Comparison of ENCODE assay signal across 8 cellular contexts in the genomic region with DNA sequence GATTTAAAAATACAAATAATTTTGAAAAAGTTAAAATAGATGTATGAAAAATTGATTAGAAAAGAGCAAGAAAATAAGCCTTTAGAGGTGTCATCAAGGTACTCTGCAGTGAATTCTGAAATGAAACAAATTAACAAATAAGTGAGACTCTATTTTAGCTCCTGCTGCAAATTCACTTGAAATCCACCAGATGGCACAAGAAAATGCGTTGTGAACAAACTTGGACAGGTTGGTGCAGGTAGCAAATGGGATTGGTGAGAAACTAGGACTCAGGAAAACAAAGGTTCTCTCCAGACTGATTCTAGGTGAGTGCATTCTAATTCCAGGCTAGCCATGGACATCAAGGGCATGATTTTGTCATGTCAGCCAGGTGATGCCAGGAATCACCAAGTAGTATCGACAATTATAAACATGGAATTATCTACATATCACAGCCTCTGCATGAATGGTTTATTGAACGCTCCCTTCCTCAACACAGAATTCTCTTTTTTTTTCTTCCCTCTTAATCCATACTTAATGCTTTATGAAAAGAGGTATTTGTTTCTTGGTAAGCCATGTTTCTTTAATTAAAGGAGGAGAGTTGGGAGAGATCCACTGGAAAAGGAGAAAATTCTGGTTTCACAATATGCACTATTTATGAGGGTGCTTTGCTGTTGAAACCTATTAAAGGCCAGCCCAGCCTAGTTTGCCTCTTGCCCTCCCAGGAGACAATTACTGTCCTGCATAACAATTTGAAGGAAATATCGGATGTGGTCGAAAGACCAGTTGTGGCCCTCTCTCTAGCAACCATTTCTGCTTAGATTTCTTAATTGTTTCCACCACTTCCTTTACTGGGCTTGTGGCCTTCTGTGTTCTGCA.
A peak's percentile ranks its signal among the peaks of the same experiment; 100 is the strongest.
DNase-seq lines count a peak whose midpoint lies in the region; ATAC-seq, FAIRE-seq and TF ChIP-seq lines count a peak whose summit lies in the region.

No MANE protein-coding gene starts in this region.

- in situ Hi-C loops in GM12878 (cut with MboI) = no loop called here

- intact Hi-C loops in GM12878 (cut with micrococcal nuclease; ENCODE audit: unreplicated experiment) = loop anchor here (1.0 to 2.0 kb wide), 6 partner anchors 35 to 666 kb away; no protein-coding TSS in a partner anchor

- FAIRE-seq in GM12878 (lab: Jason Lieb, UNC) = peak; percentile 31

- TF ChIP-seq POLR2A in GM12878 (IDR thresholded peaks at IDR 0.05; ENCODE audit: low read depth, low read length) = no peak

- H3K4me1 ChIP-seq in GM12878 (ENCODE audit: control insufficient read depth, insufficient read depth, low read length) = no peaks in the 10 kb centered on the region

- no peaks in the 10 kb centered on the region for H3K36me3 ChIP-seq in GM12878 (ENCODE audit: control insufficient read depth in 2 of 2, insufficient read depth in 2 of 2, low read length in 1 of 2)

- H3K27ac ChIP-seq in GM12878 (ENCODE audit: control insufficient read depth, insufficient read depth) = no peak overlapping the region

- H3K9ac ChIP-seq in GM12878 (ENCODE audit: control insufficient read depth, insufficient read depth, low read length) = no peak overlapping the region

- no peak overlapping the region for H2AFZ ChIP-seq in GM12878 (ENCODE audit: control insufficient read depth, low read depth, low read length)

- no peak overlapping the region for H3K4me3 ChIP-seq in GM12878

- TF ChIP-seq EP300 in GM12878 (IDR thresholded peaks at IDR 0.05; ENCODE audit: borderline replicate concordance in 1 of 2, control insufficient read depth in 1 of 2, low read depth in 2 of 2, low read length in 2 of 2) = no peak

- SMC1A ChIA-PET in GM12878 (lab: Charles Lee; ENCODE audit: uncharacterized antibody, unreplicated experiment) = interaction anchor here (0.6 to 3.2 kb wide), 38 partner anchors 11 to 1168 kb away, joined by 3 to 33 read pairs (median 4); partner anchors contain the start of gene EGR2

- TF ChIP-seq RAD21 in GM12878 (IDR thresholded peaks at IDR 0.05; ENCODE audit: insufficient read depth, low read depth, low read length) = peak; percentile 94

- H3K27me3 ChIP-seq in GM12878 (replicated peaks in 1 of 2; ENCODE audit: control insufficient read depth in 2 of 2, insufficient read depth in 2 of 2, low read length in 1 of 2) = no peaks in the 10 kb centered on the region; a peak in 1 of 4 replicates

- H3K9me3 ChIP-seq in GM12878 (replicated peaks; ENCODE audit: control insufficient read depth, insufficient read depth, low read length) = no peaks in the 10 kb centered on the region

- RAD21 ChIA-PET in GM12878 (lab: Charles Lee; ENCODE audit: unreplicated experiment) = interaction anchor here (0.6 to 3.0 kb wide), 30 partner anchors 9 to 665 kb away, joined by 3 to 44 read pairs (median 4); partner anchors contain the start of gene NRBF2

- peak; percentile 26 for DNase-seq in NCI-H1105 treated with DMSO at 0.1 percent for 48 hours (lab: John Stamatoyannopoulos, UW)
- no peak for DNase-seq in NCI-H1105 (lab: John Stamatoyannopoulos, UW)
- DNase-seq in LoVo (ENCODE audit: low spot score) = peak; percentile 15
- peak; percentile 25 for DNase-seq in GM12878 (ENCODE audit: low read depth, low spot score)
- peak; percentile 63 for DNase-seq in left kidney (ENCODE audit: low read depth, low spot score)
- no peak for DNase-seq in activated naive CD4-positive, alpha-beta T cell treated with Interleukin-2 at 50 U/mL for 16 hours
- no peak for DNase-seq in activated naive CD4-positive, alpha-beta T cell treated with anti-CD3 and anti-CD28 coated beads, Interleukin-2, amount 50 U/mL, for 16 hours

- ATAC-seq in GM12878 (peak; percentile 75), GM19351 (IDR thresholded peaks at IDR 0.05; ENCODE audit: unreplicated experiment) (no peak)

- no TSS peak for BruUV-seq in GM12878 (replicated peaks; lab: Mats Ljungman, UMichigan)

- TF ChIP-seq CTCF in GM12878 (IDR thresholded peaks at IDR 0.05 in 2 of 3, conservative IDR thresholded peaks at IDR 0.05 in 1 of 3; ENCODE audit: control insufficient read depth in 2 of 3, extremely low read depth in 1 of 3, insufficient read depth in 1 of 3, low read depth in 3 of 3, low read length in 3 of 3) = peak; percentile 56 to 71 (median 71); a peak in 5 of 6 replicates

- no peaks in the 10 kb centered on the region for H4K20me1 ChIP-seq in GM12878 (ENCODE audit: control insufficient read depth, insufficient read depth)

- no peak overlapping the region for H3K4me2 ChIP-seq in GM12878 (ENCODE audit: control insufficient read depth, insufficient read depth)

- CTCF ChIA-PET in GM12878 (lab: Yijun Ruan, JAX) = interaction anchor here (0.7 to 4.3 kb wide), 42 partner anchors 9 to 675 kb away, joined by 3 to 36 read pairs (median 4); no protein-coding TSS in a partner anchor

- H3K79me2 ChIP-seq in GM12878 (ENCODE audit: control insufficient read depth, insufficient read depth, low read length) = no peaks in the 10 kb centered on the region

- POLR2A ChIA-PET in GM12878 (lab: Charles Lee) = interaction anchor here (0.7 kb wide), 1 partner anchor 101 kb away, joined by 3 read pairs; no protein-coding TSS in a partner anchor

- WGBS in GM12878 (ENCODE audit: insufficient coverage, insufficient replicate concordance, low lambda C conversion rate, missing lambda C conversion rate) = 65% methylated on average over 5 of the region's 5 CpGs

TF ChIP-seq in GM12878, 131 proteins besides CTCF, POLR2A, EP300 and RAD21 (continues in another document):
- TF ChIP-seq SMC3 (IDR thresholded peaks at IDR 0.05; ENCODE audit: borderline replicate concordance, low read length) (peak; percentile 85), CBFB (IDR thresholded peaks at IDR 0.05; ENCODE audit: low read depth) (no peak), IKZF1 (conservative IDR thresholded peaks at IDR 0.05) (peak; percentile 29), RBBP5 (conservative IDR thresholded peaks at IDR 0.05) (no peak), ZZZ3 (IDR thresholded peaks at IDR 0.05; ENCODE audit: control insufficient read depth, insufficient read length, low read depth) (no peak), YY1 (IDR thresholded peaks at IDR 0.05; ENCODE audit: low read depth, low read length) (0 out of 2 replicates have a peak, but pooled peaks have one; percentile 12), POU2F2 (IDR thresholded peaks at IDR 0.05; ENCODE audit: borderline replicate concordance, low read depth, low read length) (no peak; the same call in 2 of the 3 replicates), CHD1 (IDR thresholded peaks at IDR 0.05; ENCODE audit: low read depth, low read length) (no peak), SMAD5 (IDR thresholded peaks at IDR 0.05; ENCODE audit: low read depth) (no peak)
- TF ChIP-seq, protein P1, sequence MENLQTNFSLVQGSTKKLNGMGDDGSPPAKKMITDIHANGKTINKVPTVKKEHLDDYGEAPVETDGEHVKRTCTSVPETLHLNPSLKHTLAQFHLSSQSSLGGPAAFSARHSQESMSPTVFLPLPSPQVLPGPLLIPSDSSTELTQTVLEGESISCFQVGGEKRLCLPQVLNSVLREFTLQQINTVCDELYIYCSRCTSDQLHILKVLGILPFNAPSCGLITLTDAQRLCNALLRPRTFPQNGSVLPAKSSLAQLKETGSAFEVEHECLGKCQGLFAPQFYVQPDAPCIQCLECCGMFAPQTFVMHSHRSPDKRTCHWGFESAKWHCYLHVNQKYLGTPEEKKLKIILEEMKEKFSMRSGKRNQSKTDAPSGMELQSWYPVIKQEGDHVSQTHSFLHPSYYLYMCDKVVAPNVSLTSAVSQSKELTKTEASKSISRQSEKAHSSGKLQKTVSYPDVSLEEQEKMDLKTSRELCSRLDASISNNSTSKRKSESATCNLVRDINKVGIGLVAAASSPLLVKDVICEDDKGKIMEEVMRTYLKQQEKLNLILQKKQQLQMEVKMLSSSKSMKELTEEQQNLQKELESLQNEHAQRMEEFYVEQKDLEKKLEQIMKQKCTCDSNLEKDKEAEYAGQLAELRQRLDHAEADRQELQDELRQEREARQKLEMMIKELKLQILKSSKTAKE (IDR thresholded peaks at IDR 0.05; ENCODE audit: low read depth, poor library complexity, severe bottlenecking) = peak; percentile 34
- TF ChIP-seq, protein P2, sequence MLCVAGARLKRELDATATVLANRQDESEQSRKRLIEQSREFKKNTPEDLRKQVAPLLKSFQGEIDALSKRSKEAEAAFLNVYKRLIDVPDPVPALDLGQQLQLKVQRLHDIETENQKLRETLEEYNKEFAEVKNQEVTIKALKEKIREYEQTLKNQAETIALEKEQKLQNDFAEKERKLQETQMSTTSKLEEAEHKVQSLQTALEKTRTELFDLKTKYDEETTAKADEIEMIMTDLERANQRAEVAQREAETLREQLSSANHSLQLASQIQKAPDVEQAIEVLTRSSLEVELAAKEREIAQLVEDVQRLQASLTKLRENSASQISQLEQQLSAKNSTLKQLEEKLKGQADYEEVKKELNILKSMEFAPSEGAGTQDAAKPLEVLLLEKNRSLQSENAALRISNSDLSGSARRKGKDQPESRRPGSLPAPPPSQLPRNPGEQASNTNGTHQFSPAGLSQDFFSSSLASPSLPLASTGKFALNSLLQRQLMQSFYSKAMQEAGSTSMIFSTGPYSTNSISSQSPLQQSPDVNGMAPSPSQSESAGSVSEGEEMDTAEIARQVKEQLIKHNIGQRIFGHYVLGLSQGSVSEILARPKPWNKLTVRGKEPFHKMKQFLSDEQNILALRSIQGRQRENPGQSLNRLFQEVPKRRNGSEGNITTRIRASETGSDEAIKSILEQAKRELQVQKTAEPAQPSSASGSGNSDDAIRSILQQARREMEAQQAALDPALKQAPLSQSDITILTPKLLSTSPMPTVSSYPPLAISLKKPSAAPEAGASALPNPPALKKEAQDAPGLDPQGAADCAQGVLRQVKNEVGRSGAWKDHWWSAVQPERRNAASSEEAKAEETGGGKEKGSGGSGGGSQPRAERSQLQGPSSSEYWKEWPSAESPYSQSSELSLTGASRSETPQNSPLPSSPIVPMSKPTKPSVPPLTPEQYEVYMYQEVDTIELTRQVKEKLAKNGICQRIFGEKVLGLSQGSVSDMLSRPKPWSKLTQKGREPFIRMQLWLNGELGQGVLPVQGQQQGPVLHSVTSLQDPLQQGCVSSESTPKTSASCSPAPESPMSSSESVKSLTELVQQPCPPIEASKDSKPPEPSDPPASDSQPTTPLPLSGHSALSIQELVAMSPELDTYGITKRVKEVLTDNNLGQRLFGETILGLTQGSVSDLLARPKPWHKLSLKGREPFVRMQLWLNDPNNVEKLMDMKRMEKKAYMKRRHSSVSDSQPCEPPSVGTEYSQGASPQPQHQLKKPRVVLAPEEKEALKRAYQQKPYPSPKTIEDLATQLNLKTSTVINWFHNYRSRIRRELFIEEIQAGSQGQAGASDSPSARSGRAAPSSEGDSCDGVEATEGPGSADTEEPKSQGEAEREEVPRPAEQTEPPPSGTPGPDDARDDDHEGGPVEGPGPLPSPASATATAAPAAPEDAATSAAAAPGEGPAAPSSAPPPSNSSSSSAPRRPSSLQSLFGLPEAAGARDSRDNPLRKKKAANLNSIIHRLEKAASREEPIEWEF (IDR thresholded peaks at IDR 0.05; ENCODE audit: insufficient replicate concordance, low read depth, low read length) = no peak

Comparison
In these comparisons a context has a peak if more than half of its experiments do, and no peak if none do; other contexts are left out.
1. DNase-seq: peak in NCI-H1105 treated with DMSO at 0.1 percent for 48 hours (single experiment), LoVo (single experiment), GM12878 (single experiment) and left kidney (single experiment); none in NCI-H1105 (single experiment), activated naive CD4-positive, alpha-beta T cell treated with Interleukin-2 at 50 U/mL for 16 hours (single experiment) and activated naive CD4-positive, alpha-beta T cell treated with anti-CD3 and anti-CD28 coated beads, Interleukin-2, amount 50 U/mL, for 16 hours (single experiment).